Comparison of ENCODE assay signal across 7 cellular contexts in genomic region chrX:12946838-12947544, GRCh38. TPM values are rescaled to one million over a fixed set of nuclear protein-coding genes. Genes with fewer than 3 reads are reported as not detected.
A peak's percentile ranks its signal among the peaks of the same experiment; 100 is the strongest.
DNase-seq lines count a peak whose midpoint lies in the region; ATAC-seq, FAIRE-seq and TF ChIP-seq lines count a peak whose summit lies in the region.

No MANE protein-coding gene starts in this region.

- peaks cover 21% of the 10 kb centered on the region for H3K4me1 ChIP-seq in upper lobe of right lung

- TF ChIP-seq CTCF in LNCAP (IDR thresholded peaks at IDR 0.05) (peak; percentile 77), upper lobe of right lung (IDR thresholded peaks at IDR 0.05) (peak; percentile 77)

- no peak overlapping the region for H3K4me3 ChIP-seq in upper lobe of right lung

- FAIRE-seq in GM12892 (lab: Jason Lieb, UNC): peak; percentile 92

- DNase-seq in GM12892 (ENCODE audit: insufficient read length) (no peak), RPMI8226 (peak; percentile 82), foreskin melanocyte (peak; percentile 73), non-pigmented ciliary epithelial cell (ENCODE audit: low read depth) (peak; percentile 54), upper lobe of right lung (no peak)
- peak; percentile 50 for DNase-seq in activated effector memory CD4-positive, alpha-beta T cell treated with Interleukin-2 at 50 U/mL for 16 hours

- ATAC-seq in upper lobe of right lung: peak; percentile 95

- no peaks in the 10 kb centered on the region for H3K36me3 ChIP-seq in upper lobe of right lung

- H3K9me3 ChIP-seq in upper lobe of right lung: no peaks in the 10 kb centered on the region

- intact Hi-C loops in upper lobe of right lung (cut with DNase I): no loop called here

- TF ChIP-seq POLR2A in GM12892 (IDR thresholded peaks at IDR 0.05; ENCODE audit: low read depth, low read length): no peak

- H3K27ac ChIP-seq in upper lobe of right lung: peak overlapping the region; percentile 55

- no peaks in the 10 kb centered on the region for H3K27me3 ChIP-seq in upper lobe of right lung

RNA-seq across cellular contexts. Expression of gene TMSB4X, which starts 27.9 kb away (rescaled TPM):
- 23,212 TPM for polyA plus RNA-seq in GM12892 (2012; ENCODE audit: missing spikeins)
- 4,663 TPM for total RNA-seq in upper lobe of right lung

RNA-seq across cellular contexts. Expression of gene TLR8, which starts 40.6 kb away (rescaled TPM):
- not detected for polyA plus RNA-seq in GM12892 (2012; ENCODE audit: missing spikeins)
- 17.8 TPM for total RNA-seq in upper lobe of right lung

Comparison
In these comparisons a context has a peak if more than half of its experiments do, and no peak if none do; other contexts are left out.
1. DNase-seq: peak in RPMI8226 (single experiment), activated effector memory CD4-positive, alpha-beta T cell treated with Interleukin-2 at 50 U/mL for 16 hours (single experiment), foreskin melanocyte (single experiment) and non-pigmented ciliary epithelial cell (single experiment); none in GM12892 (single experiment) and upper lobe of right lung (single experiment).